In genomic region chr1:153727463-153728304, GRCh38 we compare ENCODE assay signal across 8 cellular contexts. TPM values are rescaled to one million over a fixed set of nuclear protein-coding genes. Genes with fewer than 3 reads are reported as not detected.
DNase-seq lines count a peak whose midpoint lies in the region; ATAC-seq and TF ChIP-seq lines count a peak whose summit lies in the region.

INTS3 (plus strand) TSS chr1:153728050; CDS start chr1:153728635, 585 bp downstream.

- no peaks in the 10 kb centered on the region for H3K27me3 ChIP-seq in lung (ENCODE audit: control insufficient read depth, insufficient read depth)

- no peaks in the 10 kb centered on the region for H3K36me3 ChIP-seq in lung (ENCODE audit: control insufficient read depth in 2 of 2, insufficient read depth in 2 of 2, low read length in 2 of 2)

- no peaks in the 10 kb centered on the region for H3K9me3 ChIP-seq in lung (ENCODE audit: control insufficient read depth in 2 of 2, insufficient read depth in 1 of 2, low read length in 1 of 2)

- TF ChIP-seq CTCF in lung (IDR thresholded peaks at IDR 0.05; ENCODE audit: control extremely low read depth, extremely low read depth) = no peak

- H3K4me1 ChIP-seq in lung (ENCODE audit: control insufficient read depth in 2 of 2, insufficient read depth in 2 of 2, low read length in 2 of 2) = peaks cover 3 to 15% of the 10 kb centered on the region in 2 donors

- H3K27ac ChIP-seq in lung (ENCODE audit: low read depth in 1 of 2, low read length in 1 of 2) = peak within 1 kb of the TSS; percentile 93 to 99

- H3K4me3 ChIP-seq in lung = peak within 1 kb of the TSS; percentile 68

- peak; percentile 88 for ATAC-seq in GM19468 (IDR thresholded peaks at IDR 0.05; ENCODE audit: extremely low read depth, unreplicated experiment)
- ATAC-seq in lung (ENCODE audit: insufficient read depth, low FRiP score) = peak; percentile 99

- WGBS in lung, 2 donors = 0 to 1% methylated on average over 48 to 49 of the region's 49 CpGs

- DNase-seq in CMK (ENCODE audit: low read depth) (peak; percentile 100), HS-5 (ENCODE audit: low read depth) (peak; percentile 99), lung (ENCODE audit: low spot score) (peak; percentile 100)
- peak; percentile 99 for DNase-seq in NK-92 treated with Interleukin-12 subunit alpha and Interleukin-12 subunit beta, amount 100 ng/mL, for 24 hours (lab: John Stamatoyannopoulos, UW)
- DNase-seq in activated CD8-positive, alpha-beta memory T cell treated with anti-CD3 and anti-CD28 coated beads for 24 hours = peak; percentile 99
- DNase-seq in effector CD8-positive, alpha-beta T cell (lab: John Stamatoyannopoulos, UW) = peak; percentile 99
- DNase-seq in stimulated activated CD4-positive, alpha-beta T cell treated with anti-CD3 and anti-CD28 coated beads, TNF-alpha, amount 100 ng/mL, for 4 hours (ENCODE audit: low read depth in 3 of 3) = peak; percentile 93 to 99 (median 98)

RNA-seq across cellular contexts. Expression of gene INTS3, which starts in this region (rescaled TPM):
- total RNA-seq in lung = 10 to 100 TPM; 63.5 to 70.4 TPM
- 10 to 100 TPM; 31.3 to 38.6 TPM for polyA plus RNA-seq in lung

Comparison
In these comparisons a context has a peak if more than half of its experiments do, and no peak if none do; other contexts are left out.
1. Peak in every context shown above with its lines: DNase-seq, ATAC-seq, H3K4me3 ChIP-seq and H3K27ac ChIP-seq.